ENCODE assay signal across 8 cellular contexts in the genomic region with DNA sequence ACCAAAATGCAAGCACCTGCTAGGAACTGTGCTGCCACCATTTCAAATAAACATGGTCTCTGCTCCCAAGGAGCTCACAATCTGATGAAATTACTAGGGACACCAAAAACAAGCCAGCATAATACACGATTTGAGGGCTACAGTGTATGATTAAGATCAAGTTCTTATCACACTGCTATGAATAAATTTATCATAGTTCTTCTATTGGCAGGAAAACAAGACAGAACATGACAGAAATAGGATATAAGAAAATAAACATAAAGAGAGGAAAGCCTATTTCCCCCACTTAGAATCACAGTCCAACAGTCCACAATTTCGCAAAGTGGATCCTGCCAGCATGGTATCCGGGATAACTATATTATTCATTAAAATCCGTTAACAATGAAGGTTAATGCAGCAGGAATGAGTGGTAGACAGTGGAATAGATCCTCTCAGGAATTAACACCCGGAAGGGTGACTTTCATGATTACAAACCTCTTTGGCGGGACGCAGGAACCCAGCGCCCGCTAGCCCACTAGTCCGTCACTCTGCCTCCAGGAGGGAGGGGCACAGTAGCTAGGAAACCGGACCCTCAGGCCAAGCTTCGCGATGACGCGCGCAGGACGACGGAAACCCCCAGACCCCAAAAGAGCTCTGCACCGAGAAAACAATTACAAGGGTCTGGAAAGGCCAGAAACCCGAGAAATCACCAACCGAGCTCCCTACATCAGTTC. TPM values are rescaled to one million over a fixed set of nuclear protein-coding genes. Genes with fewer than 3 reads are reported as not detected.
A peak's percentile ranks its signal among the peaks of the same experiment; 100 is the strongest.
DNase-seq lines count a peak whose midpoint lies in the region; ATAC-seq and TF ChIP-seq lines count a peak whose summit lies in the region.

No MANE protein-coding gene starts in this region.

- peak overlapping the region; percentile 89 for H3K4me3 ChIP-seq in PC-3 (ENCODE audit: low read length)
- peak overlapping the region; percentile 78 to 87 (median 82) for H3K4me3 ChIP-seq in tibial nerve

- H3K9ac ChIP-seq in PC-3 (ENCODE audit: low read length): peak overlapping the region; percentile 86

- intact Hi-C loops in PC-3 (cut with micrococcal nuclease): loop anchor here (1.0 to 2.0 kb wide), 5 partner anchors 46 to 599 kb away; partner anchors contain the start of genes CEP57 and MAML2

- ATAC-seq in GM18909 (IDR thresholded peaks at IDR 0.05; ENCODE audit: poor library complexity, unreplicated experiment): peak; percentile 45
- ATAC-seq in HG03097 (IDR thresholded peaks at IDR 0.05; ENCODE audit: low FRiP score, unreplicated experiment): peak; percentile 39
- ATAC-seq in PC-3: peak; percentile 33

- CTCF ChIA-PET in PC-3 (lab: Charles Lee): interaction anchor here (0.5 to 1.6 kb wide), 9 partner anchors 28 to 567 kb away, joined by 3 to 11 read pairs (median 4); partner anchors contain the start of gene MAML2

- no peak for TF ChIP-seq POLR2A in tibial nerve (IDR thresholded peaks at IDR 0.05)

- H2AFZ ChIP-seq in PC-3 (ENCODE audit: low read length): peak overlapping the region; percentile 90

- no peaks in the 10 kb centered on the region for H4K20me1 ChIP-seq in PC-3 (ENCODE audit: low read length)

- DNase-seq in PC-3 (no peak), dermis microvascular lymphatic vessel endothelial cell (ENCODE audit: low read depth in 2 of 2) (peak; percentile 37 to 76), medulla oblongata (ENCODE audit: extremely low spot score) (peak; percentile 33), tibial nerve (ENCODE audit: low spot score in 2 of 2) (no peak)
- no peak for DNase-seq in stimulated activated CD4-positive, alpha-beta T cell treated with anti-CD3 and anti-CD28 coated beads, Interleukin-15, amount 100 ng/mL, for 24 hours

- no peaks in the 10 kb centered on the region for H3K36me3 ChIP-seq in PC-3 (ENCODE audit: low read depth, low read length)
- no peaks in the 10 kb centered on the region for H3K36me3 ChIP-seq in tibial nerve

- TSS peak; percentile 48 for BruUV-seq in PC-3 (replicated peaks; lab: Mats Ljungman, UMichigan)

- H3K9me2 ChIP-seq in PC-3 (replicated peaks; ENCODE audit: low read length): no peaks in the 10 kb centered on the region

- H3K4me1 ChIP-seq in PC-3 (ENCODE audit: insufficient read depth, low read length): peaks cover 51% of the 10 kb centered on the region
- H3K4me1 ChIP-seq in tibial nerve: peaks cover 0 to 55% (median 7%) of the 10 kb centered on the region in 4 donors

- H3K27me3 ChIP-seq in PC-3 (ENCODE audit: low read length): no peaks in the 10 kb centered on the region
- no peaks in the 10 kb centered on the region for H3K27me3 ChIP-seq in tibial nerve

- H3K27ac ChIP-seq in C4-2B (peak overlapping the region; percentile 46), PC-3 (ENCODE audit: low read length) (peak overlapping the region; percentile 40), tibial nerve (peak overlapping the region; percentile 85 to 93 (median 89))

- POLR2A ChIA-PET in PC-3 (lab: Charles Lee; ENCODE audit: unreplicated experiment): interaction anchor here (0.6 to 1.2 kb wide), 9 partner anchors 11 to 1322 kb away, joined by 3 to 10 read pairs (median 4); partner anchors contain the start of gene MAML2

- H3K9me3 ChIP-seq in PC-3 (ENCODE audit: low read length) (no peaks in the 10 kb centered on the region), tibial nerve (no peaks in the 10 kb centered on the region)

- no peak for TF ChIP-seq EP300 in tibial nerve (IDR thresholded peaks at IDR 0.05)

- no peak for TF ChIP-seq CTCF in C4-2B (conservative IDR thresholded peaks at IDR 0.05)
- TF ChIP-seq CTCF in PC-3 (conservative IDR thresholded peaks at IDR 0.05; ENCODE audit: low read depth, low read length): no peak
- TF ChIP-seq CTCF in tibial nerve (IDR thresholded peaks at IDR 0.05): no peak

- peak overlapping the region; percentile 92 for H3K4me2 ChIP-seq in PC-3 (ENCODE audit: low read length)

- WGBS in tibial nerve, 2 donors: 0 to 2% methylated on average over 10 to 21 of the region's 21 CpGs

- H3K79me2 ChIP-seq in PC-3 (ENCODE audit: low read length): peaks cover 61% of the 10 kb centered on the region

- H3F3A ChIP-seq in PC-3 (ENCODE audit: low read length, unreplicated experiment): peaks cover 3% of the 10 kb centered on the region

RNA-seq across cellular contexts. Expression of gene CCDC82, which starts 0.7 kb away (rescaled TPM):
- total RNA-seq in PC-3 (2014; rRNA removed) (13.5 and 14.5 TPM in 2 replicates), dermis microvascular lymphatic vessel endothelial cell (11.2 and 13.8 TPM in 2 replicates), tibial nerve (10 to 100 TPM; 41.9 to 73.4 (median 49.5) TPM)

RNA-seq across cellular contexts. Expression of gene JRKL, which starts 0.8 kb away (rescaled TPM):
- total RNA-seq in PC-3 (2014; rRNA removed) (4.7 and 5.1 TPM in 2 replicates), dermis microvascular lymphatic vessel endothelial cell (4.2 and 4.3 TPM in 2 replicates), tibial nerve (10 to 100 TPM in 1 of 4 donors, 1 to 10 TPM in 3; 5.9 to 10.5 (median 8.2) TPM)

RNA-seq across cellular contexts. Expression of gene MAML2, which starts 46.1 kb away (rescaled TPM):
- 10.3 and 10.9 TPM in 2 replicates for total RNA-seq in PC-3 (2014; rRNA removed)
- total RNA-seq in dermis microvascular lymphatic vessel endothelial cell: 4.4 and 9.2 TPM in 2 replicates
- 10 to 100 TPM; 20.5 to 38.4 (median 27.9) TPM for total RNA-seq in tibial nerve

Comparison
In these comparisons a context has a peak if more than half of its experiments do, and no peak if none do; other contexts are left out.
1. DNase-seq: peak in dermis microvascular lymphatic vessel endothelial cell (2 of 2) and medulla oblongata (single experiment); none in PC-3 (single experiment), tibial nerve (0 of 2) and stimulated activated CD4-positive, alpha-beta T cell treated with anti-CD3 and anti-CD28 coated beads, Interleukin-15, amount 100 ng/mL, for 24 hours (single experiment).
2. Peak in every context shown above with its lines, with median percentiles within 50 percentile points of each other: H3K27ac ChIP-seq and ATAC-seq.